ENCODE assay signal across 9 cellular contexts in the genomic region with DNA sequence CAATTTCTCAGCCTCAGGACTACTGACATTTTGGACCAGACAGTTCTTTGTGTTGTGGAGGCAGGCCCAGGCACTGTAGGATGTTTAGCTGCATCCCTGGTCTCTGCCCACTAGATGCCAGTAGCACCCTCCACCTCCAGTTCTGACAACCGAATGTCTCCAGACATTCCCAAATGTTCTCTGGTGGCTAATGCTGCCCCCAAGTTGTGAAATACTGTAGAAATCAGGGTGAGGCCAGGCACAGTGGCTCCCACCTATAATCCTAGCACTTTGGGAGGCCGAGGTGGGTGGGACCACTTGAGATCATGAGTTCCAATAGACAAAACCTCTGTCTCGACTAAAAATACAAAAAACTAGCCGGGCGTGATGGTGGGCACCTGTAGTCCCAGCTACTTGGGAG. TPM values are rescaled to one million over a fixed set of nuclear protein-coding genes. Genes with fewer than 3 reads are reported as not detected.
DNase-seq lines count a peak whose midpoint lies in the region; ATAC-seq and TF ChIP-seq lines count a peak whose summit lies in the region.
"Had no signal": no experiment of that assay in that cellular context is flagged by ENCODE, and none has a peak within 500 bp of the region (broad histone marks: within the 10 kb centered on the region; RNA-seq: fewer than 3 reads in every experiment).

No MANE protein-coding gene starts in this region.

- H3K27ac ChIP-seq in IMR-90 (ENCODE audit: insufficient read depth, low read length) (no peak overlapping the region), temporal lobe (ENCODE audit: low read depth, low read length) (peak overlapping the region; percentile 86)

- no peak overlapping the region for H3K4me3 Mint-ChIP-seq in immature natural killer cell

- peaks cover 3 to 10% (median 9%) of the 10 kb centered on the region in 3 donors for H3K27me3 Mint-ChIP-seq in immature natural killer cell (ENCODE audit: low read depth in 3 of 3)

- peaks cover 96% of the 10 kb centered on the region for H3K36me3 ChIP-seq in BE2C
- peaks cover 61% of the 10 kb centered on the region for H3K36me3 ChIP-seq in IMR-90 (ENCODE audit: control insufficient read depth, insufficient read depth, low read length)

- POLR2A ChIA-PET in IMR-90 (lab: Charles Lee; ENCODE audit: unreplicated experiment): no interaction called here

- no peak overlapping the region for H2BK15ac ChIP-seq in IMR-90 (ENCODE audit: low read depth, low read length)

- H3K27me3 ChIP-seq in BE2C (no peaks in the 10 kb centered on the region), IMR-90 (ENCODE audit: control insufficient read depth, insufficient read depth, low read length) (no peaks in the 10 kb centered on the region)

- no peak overlapping the region for H3K18ac ChIP-seq in IMR-90 (ENCODE audit: low read depth, low read length)

- H3K56ac ChIP-seq in IMR-90 (ENCODE audit: extremely low read depth, insufficient read depth, low read length): no peak overlapping the region

- peaks cover 38 to 77% of the 10 kb centered on the region in 2 experiments for H3K79me1 ChIP-seq in IMR-90 (ENCODE audit: low read depth in 1 of 2, low read length in 2 of 2)

- H4K5ac ChIP-seq in IMR-90 (ENCODE audit: low read depth, low read length): no peak overlapping the region

- no peak overlapping the region for H2BK120ac ChIP-seq in IMR-90 (ENCODE audit: low read depth, low read length)

- H2BK5ac ChIP-seq in IMR-90 (ENCODE audit: low read depth, low read length, poor library complexity, severe bottlenecking): no peak overlapping the region

- no peak overlapping the region for H2AK5ac ChIP-seq in IMR-90 (ENCODE audit: low read depth, low read length)

- peaks cover 75% of the 10 kb centered on the region for H4K20me1 ChIP-seq in IMR-90 (ENCODE audit: insufficient read depth, low read length)

- H4K8ac ChIP-seq in IMR-90 (ENCODE audit: low read depth in 2 of 2, low read length in 2 of 2): no peak overlapping the region

- TF ChIP-seq RAD21 in IMR-90 (IDR thresholded peaks at IDR 0.05; ENCODE audit: low read length): peak; percentile 72

- H2AFZ ChIP-seq in IMR-90 (replicated peaks; ENCODE audit: low read length, poor library complexity): no peak overlapping the region

- H3K4ac ChIP-seq in IMR-90 (ENCODE audit: low read depth, low read length): no peak overlapping the region

- intact Hi-C loops in IMR-90 (cut with micrococcal nuclease): no loop called here

- H4K91ac ChIP-seq in IMR-90 (ENCODE audit: insufficient read depth, low read depth, low read length): no peak overlapping the region

- no CpG with 5 or more reads among the region's 5 CpGs for WGBS in IMR-90 (ENCODE audit: extremely low coverage in 2 of 2, insufficient read length in 1 of 2), 2 experiments

- H3K4me1 Mint-ChIP-seq in immature natural killer cell: peaks cover 65 to 87% of the 10 kb centered on the region in 2 donors

- in situ Hi-C loops in IMR-90 (cut with MboI; ENCODE audit: low sequenced_read_pairs): no loop called here

- no peak overlapping the region for H3K4me2 ChIP-seq in IMR-90 (ENCODE audit: low read depth, low read length)

- TF ChIP-seq POLR2A in IMR-90 (IDR thresholded peaks at IDR 0.05; ENCODE audit: low read depth, low read length): no peak

- dilution Hi-C loops in IMR-90 (cut with HindIII; ENCODE audit: low sequenced_read_pairs, unreplicated experiment): no loop called here

- no peak overlapping the region for H3K9ac ChIP-seq in IMR-90 (ENCODE audit: low read depth, low read length)

- H3K23ac ChIP-seq in IMR-90 (ENCODE audit: low read depth, low read length): no peak overlapping the region

- peak overlapping the region; percentile 38 to 92 (median 72) for H3K27ac Mint-ChIP-seq in immature natural killer cell

- H3K14ac ChIP-seq in IMR-90 (replicated peaks; ENCODE audit: low read depth, low read length): no peak overlapping the region

- no TSS peak for BruUV-seq in IMR-90 (replicated peaks; lab: Mats Ljungman, UMichigan)

- ATAC-seq in IMR-90 (ENCODE audit: low read depth) (peak; percentile 77), GM18520 (IDR thresholded peaks at IDR 0.05; ENCODE audit: unreplicated experiment) (no peak)

- H3K9me3 ChIP-seq in BE2C (no peaks in the 10 kb centered on the region), IMR-90 (ENCODE audit: control insufficient read depth, insufficient read depth, low read length) (no peaks in the 10 kb centered on the region)

- H3K4me3 ChIP-seq in BE2C (ENCODE audit: low read depth, low read length) (no peak overlapping the region), IMR-90 (ENCODE audit: insufficient read depth, low read depth, low read length) (no peak overlapping the region)

- peaks cover 3% of the 10 kb centered on the region; the same call in 1 of the 2 replicates for H3K9me1 ChIP-seq in IMR-90 (ENCODE audit: insufficient read depth, low read length)

- CTCF ChIA-PET in IMR-90 (lab: Yijun Ruan, JAX): interaction anchor here (1.0 kb wide), 1 partner anchor 41 kb away, joined by 3 read pairs; no protein-coding TSS in a partner anchor

- TF ChIP-seq CTCF in BE2C (IDR thresholded peaks at IDR 0.05; ENCODE audit: low read depth, low read length) (peak; percentile 64), IMR-90 (conservative IDR thresholded peaks at IDR 0.05; ENCODE audit: low read depth, low read length) (peak; percentile 60)

- no peaks in the 10 kb centered on the region for H3K9me3 Mint-ChIP-seq in immature natural killer cell

- peak; percentile 46 for DNase-seq in BE2C
- DNase-seq in IMR-90: peak; percentile 49
- peak in 47 of 58 donors; percentile 12 to 80 (median 48) for DNase-seq in anterior cingulate cortex (lab: John Stamatoyannopoulos, UW)
- peak; percentile 40 to 49 (median 44) for DNase-seq in immature natural killer cell
- DNase-seq in NCI-H446 treated with DMSO at 0.1 percent for 48 hours (lab: John Stamatoyannopoulos, UW): no peak
- DNase-seq in GOT3 (lab: John Stamatoyannopoulos, UW): no peak

- H3K36me3 Mint-ChIP-seq in immature natural killer cell: peaks cover 19 to 49% (median 49%) of the 10 kb centered on the region in 3 donors

- peaks cover 4% of the 10 kb centered on the region; the same call in 1 of the 2 replicates for H3K4me1 ChIP-seq in BE2C
- H3K4me1 ChIP-seq in IMR-90 (ENCODE audit: control insufficient read depth, insufficient read depth, low read length): peaks cover 2% of the 10 kb centered on the region; the same call in 1 of the 2 replicates

- H2AK9ac ChIP-seq in IMR-90 (replicated peaks; ENCODE audit: low read depth, low read length, poor library complexity): no peak overlapping the region

- no peak overlapping the region for H2BK20ac ChIP-seq in IMR-90 (ENCODE audit: low read depth, low read length)

TF ChIP-seq in IMR-90, 13 proteins besides CTCF, POLR2A, EP300 and RAD21:
- TF ChIP-seq, protein P1, sequence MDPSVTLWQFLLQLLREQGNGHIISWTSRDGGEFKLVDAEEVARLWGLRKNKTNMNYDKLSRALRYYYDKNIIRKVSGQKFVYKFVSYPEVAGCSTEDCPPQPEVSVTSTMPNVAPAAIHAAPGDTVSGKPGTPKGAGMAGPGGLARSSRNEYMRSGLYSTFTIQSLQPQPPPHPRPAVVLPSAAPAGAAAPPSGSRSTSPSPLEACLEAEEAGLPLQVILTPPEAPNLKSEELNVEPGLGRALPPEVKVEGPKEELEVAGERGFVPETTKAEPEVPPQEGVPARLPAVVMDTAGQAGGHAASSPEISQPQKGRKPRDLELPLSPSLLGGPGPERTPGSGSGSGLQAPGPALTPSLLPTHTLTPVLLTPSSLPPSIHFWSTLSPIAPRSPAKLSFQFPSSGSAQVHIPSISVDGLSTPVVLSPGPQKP (IDR thresholded peaks at IDR 0.05; ENCODE audit: borderline replicate concordance, low read depth, low read length): no peak
- TF ChIP-seq CHD1 (IDR thresholded peaks at IDR 0.05; ENCODE audit: low read depth, low read length) (no peak), CEBPB (IDR thresholded peaks at IDR 0.05; ENCODE audit: low read depth, low read length) (peak; percentile 71), BHLHE40 (IDR thresholded peaks at IDR 0.05; ENCODE audit: low read depth, low read length) (no peak), FOS (IDR thresholded peaks at IDR 0.05; ENCODE audit: low read depth, low read length) (no peak), SMC3 (IDR thresholded peaks at IDR 0.05; ENCODE audit: low read depth, low read length) (peak; percentile 68), RFX5 (IDR thresholded peaks at IDR 0.05; ENCODE audit: low read depth, low read length) (no peak), MAFK (IDR thresholded peaks at IDR 0.05; ENCODE audit: low read depth, low read length) (no peak)
- TF ChIP-seq, protein P2, sequence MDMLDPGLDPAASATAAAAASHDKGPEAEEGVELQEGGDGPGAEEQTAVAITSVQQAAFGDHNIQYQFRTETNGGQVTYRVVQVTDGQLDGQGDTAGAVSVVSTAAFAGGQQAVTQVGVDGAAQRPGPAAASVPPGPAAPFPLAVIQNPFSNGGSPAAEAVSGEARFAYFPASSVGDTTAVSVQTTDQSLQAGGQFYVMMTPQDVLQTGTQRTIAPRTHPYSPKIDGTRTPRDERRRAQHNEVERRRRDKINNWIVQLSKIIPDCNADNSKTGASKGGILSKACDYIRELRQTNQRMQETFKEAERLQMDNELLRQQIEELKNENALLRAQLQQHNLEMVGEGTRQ (IDR thresholded peaks at IDR 0.05; ENCODE audit: low read depth, low read length): no peak

RNA-seq across cellular contexts. Expression of a gene that starts 18.2 kb away (rescaled TPM):
- 240 TPM for polyA plus RNA-seq in BE2C (2012; ENCODE audit: insufficient read depth, insufficient read length, low read depth)
- total RNA-seq in IMR-90 (2012; rRNA removed): 207 and 276 TPM in 2 replicates
- polyA plus RNA-seq in IMR-90 (2012; rRNA removed): 147 and 169 TPM in 2 replicates
- 75.0 and 90.4 TPM in 2 replicates for polyA plus RNA-seq in IMR-90 (2012; cell fraction: cytosol; rRNA removed)
- polyA plus RNA-seq in IMR-90 (2012; cell fraction: nucleus; rRNA removed; ENCODE audit: low replicate concordance): 58.9 and 93.6 TPM in 2 replicates
- polyA plus RNA-seq in immature natural killer cell: 100 to 1,000 TPM; 184 to 274 (median 203) TPM
- 63.4 TPM for total RNA-seq in temporal lobe

RNA-seq across cellular contexts. Expression of a gene that starts 19.4 kb away (rescaled TPM):
- polyA plus RNA-seq in BE2C (2012; ENCODE audit: insufficient read depth, insufficient read length, low read depth): not detected
- total RNA-seq in IMR-90 (2012; rRNA removed) (not detected in 2 replicates), temporal lobe (not detected)
- polyA plus RNA-seq in IMR-90 (2012; rRNA removed) (not detected in 2 replicates), immature natural killer cell (not detected)
- not detected in 2 replicates for polyA plus RNA-seq in IMR-90 (2012; cell fraction: cytosol; rRNA removed)
- polyA plus RNA-seq in IMR-90 (2012; cell fraction: nucleus; rRNA removed; ENCODE audit: low replicate concordance): not detected in 2 replicates
- total RNA-seq: glomerular endothelial cell had no signal

RNA-seq across cellular contexts. Expression of a gene that starts 46.1 kb away (rescaled TPM):
- 0.74 TPM for polyA plus RNA-seq in BE2C (2012; ENCODE audit: insufficient read depth, insufficient read length, low read depth)
- total RNA-seq in IMR-90 (2012; rRNA removed) (2.5 and 2.7 TPM in 2 replicates), temporal lobe (12.5 TPM)
- polyA plus RNA-seq in IMR-90 (2012; rRNA removed) (1.7 TPM in 2 replicates), immature natural killer cell (10 to 100 TPM in 2 of 3 donors, 1 to 10 TPM in 1; 7.7 to 15.8 (median 13.0) TPM)
- polyA plus RNA-seq in IMR-90 (2012; cell fraction: cytosol; rRNA removed): 1.0 and 2.7 TPM in 2 replicates
- polyA plus RNA-seq in IMR-90 (2012; cell fraction: nucleus; rRNA removed; ENCODE audit: low replicate concordance): 0.98 and 2.6 TPM in 2 replicates

Comparison
In these comparisons a context has a peak if more than half of its experiments do, and no peak if none do; other contexts are left out.
1. DNase-seq: peak in BE2C (single experiment), IMR-90 (single experiment), anterior cingulate cortex (47 of 58) and immature natural killer cell (3 of 3); none in NCI-H446 treated with DMSO at 0.1 percent for 48 hours (single experiment) and GOT3 (single experiment).